Comparison of ENCODE assay signal across 10 cellular contexts in genomic region chr22:39567135-39567946, GRCh38. TPM values are rescaled to one million over a fixed set of nuclear protein-coding genes. Genes with fewer than 3 reads are reported as not detected.
DNase-seq lines count a peak whose midpoint lies in the region; ATAC-seq and TF ChIP-seq lines count a peak whose summit lies in the region.
"Had no signal": no experiment of that assay in that cellular context is flagged by ENCODE, and none has a peak within 500 bp of the region (broad histone marks: within the 10 kb centered on the region; RNA-seq: fewer than 3 reads in every experiment).

No MANE protein-coding gene starts in this region.

- H3K27me3 ChIP-seq in Loucy (ENCODE audit: insufficient read depth, low read length, poor library complexity, severe bottlenecking): no peaks in the 10 kb centered on the region
- H3K27me3 ChIP-seq in mammary epithelial cell (ENCODE audit: insufficient read depth, low read length): no peaks in the 10 kb centered on the region
- H3K27me3 ChIP-seq in upper lobe of right lung: peaks cover 15% of the 10 kb centered on the region
- H3K27me3 ChIP-seq in vagina: no peaks in the 10 kb centered on the region
- H3K27me3 ChIP-seq: MG63 had no signal

- H4K20me1 ChIP-seq in Loucy (ENCODE audit: insufficient read depth, low read length, poor library complexity, severe bottlenecking): no peaks in the 10 kb centered on the region
- H4K20me1 ChIP-seq in mammary epithelial cell (ENCODE audit: insufficient read depth, low read length): no peaks in the 10 kb centered on the region

- H3K36me3 Mint-ChIP-seq in activated CD4-positive, alpha-beta T cell treated with anti-CD3 and anti-CD28 coated beads, Interleukin-2, amount 10 ng/mL, durations not matched to agents 24 days and 14 days (ENCODE audit: low read depth): peaks cover 4% of the 10 kb centered on the region

- H3K4me1 ChIP-seq in Loucy (ENCODE audit: insufficient read depth, low read length, poor library complexity, severe bottlenecking) (peaks cover 16% of the 10 kb centered on the region), mammary epithelial cell (ENCODE audit: insufficient read depth, low read length) (peaks cover 12% of the 10 kb centered on the region), upper lobe of right lung (no peaks in the 10 kb centered on the region), vagina (no peaks in the 10 kb centered on the region)

- H3K4me2 ChIP-seq in Loucy (ENCODE audit: low read depth, low read length, poor library complexity, severe bottlenecking) (peak overlapping the region; percentile 58), mammary epithelial cell (ENCODE audit: insufficient read depth, low read depth, low read length) (peak overlapping the region; percentile 43)

- TF ChIP-seq CTCF in Loucy (conservative IDR thresholded peaks at IDR 0.05; ENCODE audit: low read length) (peak; percentile 28; the same call in 1 of the 2 replicates), mammary epithelial cell (conservative IDR thresholded peaks at IDR 0.05 in 1 of 2, IDR thresholded peaks at IDR 0.05 in 1 of 2; ENCODE audit: extremely low read depth in 1 of 2, insufficient read depth in 1 of 2, low read depth in 1 of 2, low read length in 2 of 2) (peak in 1 of 2 donors; percentile 33), upper lobe of right lung (IDR thresholded peaks at IDR 0.05) (no peak), vagina (IDR thresholded peaks at IDR 0.05) (no peak)

- no peaks in the 10 kb centered on the region for H3K36me3 ChIP-seq in Loucy (ENCODE audit: insufficient read depth, low read length)
- no peaks in the 10 kb centered on the region for H3K36me3 ChIP-seq in mammary epithelial cell (ENCODE audit: insufficient read depth, low read length)
- no peaks in the 10 kb centered on the region for H3K36me3 ChIP-seq in upper lobe of right lung
- H3K36me3 ChIP-seq in vagina: no peaks in the 10 kb centered on the region
- H3K36me3 ChIP-seq: MG63 had no signal

- in situ Hi-C loops in mammary epithelial cell (cut with MboI; ENCODE audit: low sequenced_read_pairs in 2 of 2): no loop called here

- H3K9ac ChIP-seq in Loucy (ENCODE audit: low read depth, low read length, poor library complexity, severe bottlenecking) (peak overlapping the region; percentile 32), mammary epithelial cell (ENCODE audit: insufficient read depth, low read length) (no peak overlapping the region)

- H3K9me3 ChIP-seq in Loucy (ENCODE audit: insufficient read depth, low read depth, low read length): no peaks in the 10 kb centered on the region
- H3K9me3 ChIP-seq in mammary epithelial cell (replicated peaks; ENCODE audit: insufficient read depth, low read length): no peaks in the 10 kb centered on the region
- H3K9me3 ChIP-seq in upper lobe of right lung: no peaks in the 10 kb centered on the region
- no peaks in the 10 kb centered on the region for H3K9me3 ChIP-seq in vagina
- H3K9me3 ChIP-seq: MG63 had no signal

- WGBS in mammary epithelial cell (ENCODE audit: low coverage, missing lambda C conversion rate): 19% methylated on average over 13 of the region's 14 CpGs

- dilution Hi-C loops in mammary epithelial cell (cut with HindIII; ENCODE audit: low sequenced_read_pairs): loop anchor here (25.0 kb wide), 1 partner anchor 795 kb away; the partner anchor contains the start of gene SGSM3

- peak overlapping the region; percentile 88 for H2AFZ ChIP-seq in Loucy (ENCODE audit: low read length)
- H2AFZ ChIP-seq in mammary epithelial cell (ENCODE audit: low read depth, low read length): peak overlapping the region; percentile 59

- no peaks in the 10 kb centered on the region for H3K9me2 ChIP-seq in Loucy (replicated peaks; ENCODE audit: low read depth, low read length)

- no peaks in the 10 kb centered on the region for H3F3A ChIP-seq in Loucy (ENCODE audit: low read depth)

- H3K27ac Mint-ChIP-seq in activated CD4-positive, alpha-beta T cell treated with anti-CD3 and anti-CD28 coated beads, Interleukin-2, amount 10 ng/mL, durations not matched to agents 24 days and 14 days: peak overlapping the region; percentile 59

- peaks cover 9% of the 10 kb centered on the region for H3K9me3 Mint-ChIP-seq in activated CD4-positive, alpha-beta T cell treated with anti-CD3 and anti-CD28 coated beads, Interleukin-2, amount 10 ng/mL, durations not matched to agents 24 days and 14 days

- H3K79me2 ChIP-seq in Loucy (ENCODE audit: insufficient read depth, low read length): no peaks in the 10 kb centered on the region
- H3K79me2 ChIP-seq in mammary epithelial cell (ENCODE audit: insufficient read depth, low read length): no peaks in the 10 kb centered on the region

- peak overlapping the region; percentile 10 for H3K4me3 Mint-ChIP-seq in activated CD4-positive, alpha-beta T cell treated with anti-CD3 and anti-CD28 coated beads, Interleukin-2, amount 10 ng/mL, durations not matched to agents 24 days and 14 days

- H3K27me3 Mint-ChIP-seq in activated CD4-positive, alpha-beta T cell treated with anti-CD3 and anti-CD28 coated beads, Interleukin-2, amount 10 ng/mL, durations not matched to agents 24 days and 14 days: no peaks in the 10 kb centered on the region

- CTCF ChIA-PET in mammary epithelial cell (lab: Charles Lee; ENCODE audit: low non-redundant PET): interaction anchor here (0.5 kb wide), 1 partner anchor 458 kb away, joined by 3 read pairs; no protein-coding TSS in a partner anchor

- ATAC-seq in upper lobe of right lung: no peak
- ATAC-seq: Panc1 had no signal

- H3K27ac ChIP-seq in mammary epithelial cell (ENCODE audit: insufficient read depth, low read depth, low read length): no peak overlapping the region
- no peak overlapping the region for H3K27ac ChIP-seq in upper lobe of right lung
- H3K27ac ChIP-seq in vagina: no peak overlapping the region

- no TSS peak for BruUV-seq in mammary epithelial cell (replicated peaks; lab: Mats Ljungman, UMichigan)

- TF ChIP-seq POLR2A in vagina (IDR thresholded peaks at IDR 0.05): no peak

- intact Hi-C loops in activated CD4-positive, alpha-beta T cell treated with anti-CD3 and anti-CD28 coated beads, Interleukin-2, amount 10 ng/mL, durations not matched to agents 24 days and 14 days (cut with micrococcal nuclease): no loop called here
- intact Hi-C loops in mammary epithelial cell (cut with micrococcal nuclease): no loop called here
- intact Hi-C loops in upper lobe of right lung (cut with DNase I): no loop called here
- intact Hi-C loops in vagina (cut with DNase I): no loop called here

- peaks cover 11% of the 10 kb centered on the region for H3K4me1 Mint-ChIP-seq in activated CD4-positive, alpha-beta T cell treated with anti-CD3 and anti-CD28 coated beads, Interleukin-2, amount 10 ng/mL, durations not matched to agents 24 days and 14 days

- peak overlapping the region; percentile 59 for H3K4me3 ChIP-seq in Loucy (ENCODE audit: low read length, poor library complexity, severe bottlenecking)
- no peak overlapping the region for H3K4me3 ChIP-seq in mammary epithelial cell (replicated peaks in 1 of 3; ENCODE audit: insufficient read depth in 1 of 3, low read depth in 2 of 3, low read length in 3 of 3)
- no peak overlapping the region for H3K4me3 ChIP-seq in upper lobe of right lung
- H3K4me3 ChIP-seq in vagina: no peak overlapping the region
- H3K4me3 ChIP-seq: MG63 had no signal

- peak; percentile 85 for DNase-seq in activated CD4-positive, alpha-beta T cell treated with anti-CD3 and anti-CD28 coated beads, Interleukin-2, amount 10 ng/mL, durations not matched to agents 24 days and 14 days
- peak; percentile 62 for DNase-seq in mammary epithelial cell
- peak; percentile 14 for DNase-seq in stimulated activated CD8-positive, alpha-beta memory T cell treated with anti-CD3 and anti-CD28 coated beads, Interleukin-12 subunit alpha, Interleukin-12 subunit beta, amount 100 ng/mL, for 1 hour (ENCODE audit: low read depth)
- DNase-seq in upper lobe of right lung: no peak
- no peak for DNase-seq in vagina (ENCODE audit: extremely low spot score in 2 of 2)
- no peak for DNase-seq in NCI-H1105 treated with DMSO at 0.1 percent for 48 hours (lab: John Stamatoyannopoulos, UW)
- DNase-seq: MG63 had no signal

RNA-seq across cellular contexts. Expression of gene CACNA1I, which starts 3.2 kb away (rescaled TPM):
- total RNA-seq in activated CD4-positive, alpha-beta T cell treated with anti-CD3 and anti-CD28 coated beads, Interleukin-2, amount 10 ng/mL, durations not matched to agents 24 days and 14 days: 0.05 and 0.07 TPM in 2 replicates
- total RNA-seq in mammary epithelial cell (under 1 TPM in 1 of 2 donors, not detected in 1; under 0.01 TPM), upper lobe of right lung (0.32 TPM), vagina (1.2 TPM)
- polyA plus RNA-seq in mammary epithelial cell: 0.01 TPM
- not detected for polyA minus RNA-seq in mammary epithelial cell
- total RNA-seq: kidney epithelial cell had no signal

RNA-seq across cellular contexts. Expression of gene RPS19BP1, which starts 34.8 kb away (rescaled TPM):
- 96.2 and 96.9 TPM in 2 replicates for total RNA-seq in activated CD4-positive, alpha-beta T cell treated with anti-CD3 and anti-CD28 coated beads, Interleukin-2, amount 10 ng/mL, durations not matched to agents 24 days and 14 days
- total RNA-seq in mammary epithelial cell: 10 to 100 TPM; 35.7 to 81.3 TPM
- polyA plus RNA-seq in mammary epithelial cell: 89.0 TPM
- 12.5 TPM for polyA minus RNA-seq in mammary epithelial cell
- total RNA-seq in upper lobe of right lung: 72.5 TPM
- total RNA-seq in vagina: 107 TPM

RNA-seq across cellular contexts. Expression of gene ATF4, which starts 47.0 kb away (rescaled TPM):
- total RNA-seq in activated CD4-positive, alpha-beta T cell treated with anti-CD3 and anti-CD28 coated beads, Interleukin-2, amount 10 ng/mL, durations not matched to agents 24 days and 14 days: 392 and 393 TPM in 2 replicates
- total RNA-seq in mammary epithelial cell (100 to 1,000 TPM; 598 to 653 TPM), upper lobe of right lung (327 TPM), vagina (246 TPM)
- 904 TPM for polyA plus RNA-seq in mammary epithelial cell
- 327 TPM for polyA minus RNA-seq in mammary epithelial cell

Comparison
In these comparisons a context has a peak if more than half of its experiments do, and no peak if none do; other contexts are left out.
1. DNase-seq: peak in activated CD4-positive, alpha-beta T cell treated with anti-CD3 and anti-CD28 coated beads, Interleukin-2, amount 10 ng/mL, durations not matched to agents 24 days and 14 days (single experiment), mammary epithelial cell (single experiment) and stimulated activated CD8-positive, alpha-beta memory T cell treated with anti-CD3 and anti-CD28 coated beads, Interleukin-12 subunit alpha, Interleukin-12 subunit beta, amount 100 ng/mL, for 1 hour (single experiment); none in upper lobe of right lung (single experiment), vagina (0 of 2) and NCI-H1105 treated with DMSO at 0.1 percent for 48 hours (single experiment).